Comparison of ENCODE assay signal across 1 cellular context in the genomic region with DNA sequence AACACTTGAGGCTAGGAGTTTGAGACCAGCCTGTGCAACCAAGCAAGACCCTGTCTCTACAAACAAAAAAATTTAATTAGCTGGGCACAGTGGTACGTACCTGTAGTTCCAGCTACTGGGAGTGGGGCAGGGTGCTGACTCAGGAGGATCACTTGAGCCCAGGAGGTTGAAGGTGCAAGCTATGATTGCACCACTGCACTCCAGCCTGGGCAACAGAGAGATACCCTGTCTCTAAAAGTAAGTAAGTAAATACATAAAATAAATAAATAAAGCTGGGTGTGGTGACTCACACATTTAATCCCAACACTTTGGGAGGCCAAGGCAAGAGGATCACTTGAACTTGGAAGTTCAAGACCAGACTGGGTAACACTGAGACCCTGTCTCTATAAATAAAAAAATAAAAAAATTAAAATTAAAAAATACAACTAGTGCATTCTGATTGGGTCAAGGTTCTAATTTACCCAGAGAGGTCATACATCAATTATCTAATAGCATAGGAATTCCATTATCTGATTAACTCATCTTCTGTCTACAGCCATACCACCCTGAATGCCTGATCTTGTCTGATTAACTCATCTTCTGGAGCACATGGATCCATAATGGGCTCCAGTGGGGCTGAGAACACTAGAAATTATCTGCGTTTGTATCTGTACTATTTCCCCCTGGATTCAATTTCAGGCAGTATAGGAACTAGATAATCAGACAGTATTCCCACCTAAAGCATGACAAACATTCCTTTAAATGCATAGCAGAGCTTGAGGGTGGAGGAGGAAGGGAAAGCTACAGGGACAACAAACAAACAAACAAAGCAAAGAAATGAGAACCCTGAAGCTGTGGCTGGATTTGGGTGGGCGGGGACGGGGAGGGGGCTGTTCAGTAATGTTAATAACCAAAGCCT.
A peak's percentile ranks its signal among the peaks of the same experiment; 100 is the strongest.
TF ChIP-seq lines count a peak whose summit lies in the region.

No MANE protein-coding gene starts in this region.

TF ChIP-seq in A549, 52 proteins besides CTCF, POLR2A, EP300 and RAD21 (continued from another document):
- TF ChIP-seq, protein P1, sequence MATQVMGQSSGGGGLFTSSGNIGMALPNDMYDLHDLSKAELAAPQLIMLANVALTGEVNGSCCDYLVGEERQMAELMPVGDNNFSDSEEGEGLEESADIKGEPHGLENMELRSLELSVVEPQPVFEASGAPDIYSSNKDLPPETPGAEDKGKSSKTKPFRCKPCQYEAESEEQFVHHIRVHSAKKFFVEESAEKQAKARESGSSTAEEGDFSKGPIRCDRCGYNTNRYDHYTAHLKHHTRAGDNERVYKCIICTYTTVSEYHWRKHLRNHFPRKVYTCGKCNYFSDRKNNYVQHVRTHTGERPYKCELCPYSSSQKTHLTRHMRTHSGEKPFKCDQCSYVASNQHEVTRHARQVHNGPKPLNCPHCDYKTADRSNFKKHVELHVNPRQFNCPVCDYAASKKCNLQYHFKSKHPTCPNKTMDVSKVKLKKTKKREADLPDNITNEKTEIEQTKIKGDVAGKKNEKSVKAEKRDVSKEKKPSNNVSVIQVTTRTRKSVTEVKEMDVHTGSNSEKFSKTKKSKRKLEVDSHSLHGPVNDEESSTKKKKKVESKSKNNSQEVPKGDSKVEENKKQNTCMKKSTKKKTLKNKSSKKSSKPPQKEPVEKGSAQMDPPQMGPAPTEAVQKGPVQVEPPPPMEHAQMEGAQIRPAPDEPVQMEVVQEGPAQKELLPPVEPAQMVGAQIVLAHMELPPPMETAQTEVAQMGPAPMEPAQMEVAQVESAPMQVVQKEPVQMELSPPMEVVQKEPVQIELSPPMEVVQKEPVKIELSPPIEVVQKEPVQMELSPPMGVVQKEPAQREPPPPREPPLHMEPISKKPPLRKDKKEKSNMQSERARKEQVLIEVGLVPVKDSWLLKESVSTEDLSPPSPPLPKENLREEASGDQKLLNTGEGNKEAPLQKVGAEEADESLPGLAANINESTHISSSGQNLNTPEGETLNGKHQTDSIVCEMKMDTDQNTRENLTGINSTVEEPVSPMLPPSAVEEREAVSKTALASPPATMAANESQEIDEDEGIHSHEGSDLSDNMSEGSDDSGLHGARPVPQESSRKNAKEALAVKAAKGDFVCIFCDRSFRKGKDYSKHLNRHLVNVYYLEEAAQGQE (IDR thresholded peaks at IDR 0.05): no peak
- TF ChIP-seq ZFP36 (IDR thresholded peaks at IDR 0.05; ENCODE audit: borderline replicate concordance, partially characterized antibody) (no peak), HOXB5 (CRISPR knock-in tag; IDR thresholded peaks at IDR 0.05) (no peak), EHMT2 (IDR thresholded peaks at IDR 0.05; ENCODE audit: low read depth) (no peak), RARB (CRISPR knock-in tag; IDR thresholded peaks at IDR 0.05) (no peak), SMC3 (IDR thresholded peaks at IDR 0.05) (peak; percentile 16; the same call in 1 of the 3 replicates), JUNB (IDR thresholded peaks at IDR 0.05) (peak; percentile 85), CBX8 (IDR thresholded peaks at IDR 0.05) (no peak), RCOR1 (IDR thresholded peaks at IDR 0.05; ENCODE audit: low read depth, low read length) (no peak), HOXB13 (CRISPR knock-in tag; IDR thresholded peaks at IDR 0.05; ENCODE audit: low read depth) (no peak), ZC3H11A (IDR thresholded peaks at IDR 0.05) (no peak), MAZ (IDR thresholded peaks at IDR 0.05; ENCODE audit: borderline replicate concordance, low read depth, low read length) (no peak), EHF (CRISPR knock-in tag; IDR thresholded peaks at IDR 0.05) (no peak), CEBPB (IDR thresholded peaks at IDR 0.05) (peak; percentile 79 to 95; a peak in 3 of 4 replicates)
- TF ChIP-seq, protein P2, sequence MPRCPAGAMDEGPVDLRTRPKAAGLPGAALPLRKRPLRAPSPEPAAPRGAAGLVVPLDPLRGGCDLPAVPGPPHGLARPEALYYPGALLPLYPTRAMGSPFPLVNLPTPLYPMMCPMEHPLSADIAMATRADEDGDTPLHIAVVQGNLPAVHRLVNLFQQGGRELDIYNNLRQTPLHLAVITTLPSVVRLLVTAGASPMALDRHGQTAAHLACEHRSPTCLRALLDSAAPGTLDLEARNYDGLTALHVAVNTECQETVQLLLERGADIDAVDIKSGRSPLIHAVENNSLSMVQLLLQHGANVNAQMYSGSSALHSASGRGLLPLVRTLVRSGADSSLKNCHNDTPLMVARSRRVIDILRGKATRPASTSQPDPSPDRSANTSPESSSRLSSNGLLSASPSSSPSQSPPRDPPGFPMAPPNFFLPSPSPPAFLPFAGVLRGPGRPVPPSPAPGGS (IDR thresholded peaks at IDR 0.05): no peak; the same call in 2 of the 3 replicates
- TF ChIP-seq, protein P3, sequence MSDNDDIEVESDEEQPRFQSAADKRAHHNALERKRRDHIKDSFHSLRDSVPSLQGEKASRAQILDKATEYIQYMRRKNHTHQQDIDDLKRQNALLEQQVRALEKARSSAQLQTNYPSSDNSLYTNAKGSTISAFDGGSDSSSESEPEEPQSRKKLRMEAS (IDR thresholded peaks at IDR 0.05): peak; percentile 29; the same call in 1 of the 2 replicates
- TF ChIP-seq, protein P4, sequence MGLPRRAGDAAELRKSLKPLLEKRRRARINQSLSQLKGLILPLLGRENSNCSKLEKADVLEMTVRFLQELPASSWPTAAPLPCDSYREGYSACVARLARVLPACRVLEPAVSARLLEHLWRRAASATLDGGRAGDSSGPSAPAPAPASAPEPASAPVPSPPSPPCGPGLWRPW (IDR thresholded peaks at IDR 0.05): no peak
- TF ChIP-seq, protein P5, sequence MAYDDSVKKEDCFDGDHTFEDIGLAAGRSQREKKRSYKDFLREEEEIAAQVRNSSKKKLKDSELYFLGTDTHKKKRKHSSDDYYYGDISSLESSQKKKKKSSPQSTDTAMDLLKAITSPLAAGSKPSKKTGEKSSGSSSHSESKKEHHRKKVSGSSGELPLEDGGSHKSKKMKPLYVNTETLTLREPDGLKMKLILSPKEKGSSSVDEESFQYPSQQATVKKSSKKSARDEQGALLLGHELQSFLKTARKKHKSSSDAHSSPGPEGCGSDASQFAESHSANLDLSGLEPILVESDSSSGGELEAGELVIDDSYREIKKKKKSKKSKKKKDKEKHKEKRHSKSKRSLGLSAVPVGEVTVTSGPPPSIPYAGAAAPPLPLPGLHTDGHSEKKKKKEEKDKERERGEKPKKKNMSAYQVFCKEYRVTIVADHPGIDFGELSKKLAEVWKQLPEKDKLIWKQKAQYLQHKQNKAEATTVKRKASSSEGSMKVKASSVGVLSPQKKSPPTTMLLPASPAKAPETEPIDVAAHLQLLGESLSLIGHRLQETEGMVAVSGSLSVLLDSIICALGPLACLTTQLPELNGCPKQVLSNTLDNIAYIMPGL (CRISPR knock-in tag; IDR thresholded peaks at IDR 0.05; ENCODE audit: borderline replicate concordance): no peak
- TF ChIP-seq, protein P6, sequence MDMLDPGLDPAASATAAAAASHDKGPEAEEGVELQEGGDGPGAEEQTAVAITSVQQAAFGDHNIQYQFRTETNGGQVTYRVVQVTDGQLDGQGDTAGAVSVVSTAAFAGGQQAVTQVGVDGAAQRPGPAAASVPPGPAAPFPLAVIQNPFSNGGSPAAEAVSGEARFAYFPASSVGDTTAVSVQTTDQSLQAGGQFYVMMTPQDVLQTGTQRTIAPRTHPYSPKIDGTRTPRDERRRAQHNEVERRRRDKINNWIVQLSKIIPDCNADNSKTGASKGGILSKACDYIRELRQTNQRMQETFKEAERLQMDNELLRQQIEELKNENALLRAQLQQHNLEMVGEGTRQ (IDR thresholded peaks at IDR 0.05): no peak
